Comparison of ENCODE assay signal across 40 cellular contexts in the genomic region with DNA sequence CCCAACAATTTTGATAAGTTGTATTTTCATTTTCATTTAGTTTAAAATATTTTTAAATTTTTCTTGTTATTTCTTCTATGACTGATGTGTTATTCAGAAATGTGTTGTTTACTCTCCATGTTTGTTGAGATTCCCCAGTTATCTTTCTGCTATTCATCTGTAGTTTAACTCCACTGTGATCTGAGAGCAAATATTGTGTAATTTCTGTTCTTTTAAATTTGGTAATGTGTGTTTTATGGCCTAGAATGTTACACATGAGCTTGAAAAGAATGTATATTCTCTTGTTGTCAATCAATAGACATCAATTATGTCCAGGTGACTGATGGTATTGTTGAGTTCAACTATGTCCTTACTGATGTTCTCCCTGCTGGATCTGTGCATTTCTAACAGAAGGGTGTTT.
"Had no signal": no experiment of that assay in that cellular context is flagged by ENCODE, and none has a peak within 500 bp of the region (broad histone marks: within the 10 kb centered on the region; RNA-seq: fewer than 3 reads in every experiment).

No MANE protein-coding gene starts in this region.

- FAIRE-seq: astrocyte, bronchial epithelial cell had no signal

- H3K27me3 ChIP-seq: adrenal gland, ascending aorta, body of pancreas, brain microvascular endothelial cell, breast epithelium, cardiac muscle cell had no signal

- ATAC-seq: activated naive CD4-positive, alpha-beta T cell treated with anti-CD3 and anti-CD28 coated beads, Interleukin-2, amount 50 U/mL, for 72 hours; activated naive CD8-positive, alpha-beta T cell treated with anti-CD3 and anti-CD28 coated beads, Interleukin-2, amount 50 U/mL, for 24 hours; activated T-cell treated with anti-CD3 and anti-CD28 coated beads, Interleukin-2, amount 50 U/mL, for 4 hours; activated T-cell treated with anti-CD3 and anti-CD28 coated beads, Interleukin-2, amount 50 U/mL, for 72 hours; activated T-helper 17 cell treated with anti-CD3 and anti-CD28 coated beads, Interleukin-2, amount 50 U/mL, for 72 hours; body of pancreas had no signal

- DNase-seq: activated effector memory CD4-positive, alpha-beta T cell treated with anti-CD3 and anti-CD28 coated beads, Interleukin-2, amount 50 U/mL, for 16 hours; activated effector memory CD4-positive, alpha-beta T cell treated with Interleukin-2 at 50 U/mL for 16 hours; activated gamma-delta T cell; activated gamma-delta T cell treated with Interleukin-2 at 50 U/mL for 16 hours; activated naive CD4-positive, alpha-beta T cell; activated naive CD4-positive, alpha-beta T cell treated with anti-CD3 and anti-CD28 coated beads for 36 hours; activated naive CD4-positive, alpha-beta T cell treated with anti-CD3 and anti-CD28 coated beads, Interleukin-2, amount 10 ng/mL, durations not matched to agents 7 days and 5 days; activated naive CD4-positive, alpha-beta T cell treated with anti-CD3 and anti-CD28 coated beads, Interleukin-2, amount 50 U/mL, for 16 hours; activated naive CD4-positive, alpha-beta T cell treated with Interleukin-2 at 50 U/mL for 16 hours; activated naive CD8-positive, alpha-beta T cell treated with anti-CD3 and anti-CD28 coated beads for 36 hours; activated naive CD8-positive, alpha-beta T cell treated with anti-CD3 and anti-CD28 coated beads, Interleukin-2, amount 10 ng/mL, durations not matched to agents 7 days and 5 days; activated naive CD8-positive, alpha-beta T cell treated with anti-CD3 and anti-CD28 coated beads, Interleukin-2, amount 50 U/mL, for 24 hours; activated T-cell treated with anti-CD3 and anti-CD28 coated beads, Interleukin-2, amount 50 U/mL, for 1 hour; activated T-cell treated with anti-CD3 and anti-CD28 coated beads, Interleukin-2, amount 50 U/mL, for 24 hours; activated T-cell treated with anti-CD3 and anti-CD28 coated beads, Interleukin-2, amount 50 U/mL, for 4 hours; activated T-cell treated with anti-CD3 and anti-CD28 coated beads, Interleukin-2, amount 50 U/mL, for 48 hours; activated T-cell treated with anti-CD3 and anti-CD28 coated beads, Interleukin-2, amount 50 U/mL, for 72 hours; adrenal gland; amniotic stem cell; amygdala; anterior cingulate cortex; aorta; body of pancreas; brain microvascular endothelial cell; caudate nucleus; central memory CD4-positive, alpha-beta T cell; cerebellar nuclear complex had no signal

- H3K9me3 Mint-ChIP-seq: central memory CD8-positive, alpha-beta T cell had no signal

- H3K27ac ChIP-seq: adrenal gland, ascending aorta, body of pancreas, brain microvascular endothelial cell, breast epithelium, cardiac muscle cell had no signal

- H3K36me3 ChIP-seq: adrenal gland, ascending aorta, brain microvascular endothelial cell, breast epithelium, cardiac muscle cell had no signal

- H3K27me3 Mint-ChIP-seq: activated naive CD8-positive, alpha-beta T cell treated with anti-CD3 and anti-CD28 coated beads, Interleukin-2, amount 10 ng/mL, durations not matched to agents 7 days and 5 days; activated T-cell treated with anti-CD3 and anti-CD28 coated beads, Interleukin-2, amount 50 U/mL, for 24 hours had no signal

- H3K4me3 ChIP-seq: adrenal gland, ascending aorta, body of pancreas, breast epithelium, cardiac muscle cell had no signal

- H3K36me3 Mint-ChIP-seq: activated naive CD4-positive, alpha-beta T cell treated with anti-CD3 and anti-CD28 coated beads, Interleukin-2, amount 10 ng/mL, durations not matched to agents 7 days and 5 days; activated naive CD4-positive, alpha-beta T cell treated with anti-CD3 and anti-CD28 coated beads, Interleukin-2, amount 50 U/mL, for 24 hours; activated naive CD8-positive, alpha-beta T cell; activated naive CD8-positive, alpha-beta T cell treated with anti-CD3 and anti-CD28 coated beads for 36 hours; activated naive CD8-positive, alpha-beta T cell treated with anti-CD3 and anti-CD28 coated beads, Interleukin-2, amount 10 ng/mL, durations not matched to agents 7 days and 5 days; brain had no signal

- H3K27ac Mint-ChIP-seq: activated naive CD4-positive, alpha-beta T cell treated with anti-CD3 and anti-CD28 coated beads for 36 hours; activated naive CD4-positive, alpha-beta T cell treated with anti-CD3 and anti-CD28 coated beads, Interleukin-2, amount 10 ng/mL, durations not matched to agents 7 days and 5 days; activated naive CD4-positive, alpha-beta T cell treated with anti-CD3 and anti-CD28 coated beads, Interleukin-2, amount 50 U/mL, for 24 hours; activated naive CD4-positive, alpha-beta T cell treated with anti-CD3 and anti-CD28 coated beads, Interleukin-2, amount 50 U/mL, for 72 hours; activated naive CD8-positive, alpha-beta T cell; activated naive CD8-positive, alpha-beta T cell treated with anti-CD3 and anti-CD28 coated beads for 36 hours; activated naive CD8-positive, alpha-beta T cell treated with anti-CD3 and anti-CD28 coated beads, Interleukin-2, amount 10 ng/mL, durations not matched to agents 7 days and 5 days; activated naive CD8-positive, alpha-beta T cell treated with anti-CD3 and anti-CD28 coated beads, Interleukin-2, amount 50 U/mL, for 24 hours; activated T-cell treated with anti-CD3 and anti-CD28 coated beads, Interleukin-2, amount 50 U/mL, for 24 hours; activated T-cell treated with anti-CD3 and anti-CD28 coated beads, Interleukin-2, amount 50 U/mL, for 72 hours; activated T-helper 1 cell treated with anti-CD3 and anti-CD28 coated beads, Interleukin-12 subunit alpha, Interleukin-12 subunit beta, Interleukin-2, Interleukin-4 antibody, amounts not matched to agents 30 ng/mL and 10 ng/mL and 1 ng/mL, durations not matched to agents 14 hours and 24 hours and 36 hours; activated T-helper 17 cell treated with anti-CD3 and anti-CD28 coated beads, Interleukin-2, amount 50 U/mL, for 72 hours; activated T-helper 2 cell treated with anti-CD3 and anti-CD28 coated beads, Interferon-gamma antibody, Interleukin-2, Interleukin-4, amounts not matched to agents 10 μg/mL and 5 μg/mL and 100 μg/mL, durations not matched to agents 14 hours and 24 hours and 36 hours; brain had no signal

- H3K4me3 Mint-ChIP-seq: activated naive CD4-positive, alpha-beta T cell treated with anti-CD3 and anti-CD28 coated beads for 36 hours; activated naive CD4-positive, alpha-beta T cell treated with anti-CD3 and anti-CD28 coated beads, Interleukin-2, amount 10 ng/mL, durations not matched to agents 7 days and 5 days; activated naive CD4-positive, alpha-beta T cell treated with anti-CD3 and anti-CD28 coated beads, Interleukin-2, amount 50 U/mL, for 24 hours; activated naive CD8-positive, alpha-beta T cell; activated naive CD8-positive, alpha-beta T cell treated with anti-CD3 and anti-CD28 coated beads for 36 hours; activated naive CD8-positive, alpha-beta T cell treated with anti-CD3 and anti-CD28 coated beads, Interleukin-2, amount 10 ng/mL, durations not matched to agents 7 days and 5 days; activated naive CD8-positive, alpha-beta T cell treated with anti-CD3 and anti-CD28 coated beads, Interleukin-2, amount 50 U/mL, for 24 hours; activated T-cell treated with anti-CD3 and anti-CD28 coated beads, Interleukin-2, amount 50 U/mL, for 24 hours; activated T-cell treated with anti-CD3 and anti-CD28 coated beads, Interleukin-2, amount 50 U/mL, for 4 hours; activated T-cell treated with anti-CD3 and anti-CD28 coated beads, Interleukin-2, amount 50 U/mL, for 72 hours; activated T-helper 1 cell treated with anti-CD3 and anti-CD28 coated beads, Interleukin-12 subunit alpha, Interleukin-12 subunit beta, Interleukin-2, Interleukin-4 antibody, amounts not matched to agents 30 ng/mL and 10 ng/mL and 1 ng/mL, durations not matched to agents 14 hours and 24 hours and 36 hours; activated T-helper 17 cell treated with anti-CD3 and anti-CD28 coated beads, Interleukin-2, amount 50 U/mL, for 72 hours; brain; central memory CD8-positive, alpha-beta T cell had no signal

- H3K4me1 ChIP-seq: adrenal gland, ascending aorta, body of pancreas, breast epithelium had no signal

- H3K4me1 Mint-ChIP-seq: activated naive CD4-positive, alpha-beta T cell treated with anti-CD3 and anti-CD28 coated beads, Interleukin-2, amount 10 ng/mL, durations not matched to agents 7 days and 5 days; activated naive CD4-positive, alpha-beta T cell treated with anti-CD3 and anti-CD28 coated beads, Interleukin-2, amount 50 U/mL, for 24 hours; activated naive CD8-positive, alpha-beta T cell treated with anti-CD3 and anti-CD28 coated beads for 36 hours; activated naive CD8-positive, alpha-beta T cell treated with anti-CD3 and anti-CD28 coated beads, Interleukin-2, amount 10 ng/mL, durations not matched to agents 7 days and 5 days; activated naive CD8-positive, alpha-beta T cell treated with anti-CD3 and anti-CD28 coated beads, Interleukin-2, amount 50 U/mL, for 24 hours; activated T-helper 17 cell treated with anti-CD3 and anti-CD28 coated beads, Interleukin-2, amount 50 U/mL, for 72 hours; brain; central memory CD8-positive, alpha-beta T cell had no signal
